Comparison of ENCODE assay signal across 8 cellular contexts in genomic region chr9:98255578-98256296, GRCh38. TPM values are rescaled to one million over a fixed set of nuclear protein-coding genes. Genes with fewer than 3 reads are reported as not detected.
DNase-seq lines count a peak whose midpoint lies in the region; ATAC-seq and TF ChIP-seq lines count a peak whose summit lies in the region.

Gene TBC1D2, minus strand, starts transcription at chr9:98255649. Its CDS starts 108 bp downstream, at chr9:98255541.

- TF ChIP-seq CTCF in VCaP (conservative IDR thresholded peaks at IDR 0.05): 0 out of 2 replicates have a peak, but pooled peaks have one; percentile 19
- peak in 2 of 3 donors; percentile 20 to 43 for TF ChIP-seq CTCF in breast epithelium (IDR thresholded peaks at IDR 0.05)

- H3K27me3 ChIP-seq in breast epithelium: no peaks in the 10 kb centered on the region
- no peaks in the 10 kb centered on the region for H3K27me3 ChIP-seq in skeletal muscle tissue (ENCODE audit: control insufficient read depth in 3 of 3, insufficient read depth in 3 of 3, low read length in 3 of 3)

- DNase-seq in AG08395 (ENCODE audit: low spot score) (peak; percentile 97), NCI-H2171 treated with DMSO at 0.1 percent for 48 hours (lab: John Stamatoyannopoulos, UW) (peak; percentile 95), breast epithelium (ENCODE audit: low spot score in 2 of 2) (peak; percentile 96 to 97)

- ATAC-seq in GM18873 (IDR thresholded peaks at IDR 0.05; ENCODE audit: low FRiP score, unreplicated experiment) (peak; percentile 79), HG03135 (IDR thresholded peaks at IDR 0.05; ENCODE audit: unreplicated experiment) (peak; percentile 85)

- H3K4me3 ChIP-seq in breast epithelium (peak within 1 kb of the TSS; percentile 74 to 91 (median 85)), iPS-18c (ENCODE audit: insufficient read depth, low read depth, low read length) (peak within 1 kb of the TSS; percentile 69), skeletal muscle tissue (ENCODE audit: low read length in 3 of 3) (peak within 1 kb of the TSS; percentile 94 to 99 (median 97))

- H3K4me1 ChIP-seq in breast epithelium (peaks cover 0 to 7% of the 10 kb centered on the region in 2 donors), skeletal muscle tissue (ENCODE audit: control insufficient read depth in 3 of 3, insufficient read depth in 3 of 3, low read length in 3 of 3) (peaks cover 5 to 24% (median 8%) of the 10 kb centered on the region in 3 donors)

- H3K36me3 ChIP-seq in breast epithelium (no peaks in the 10 kb centered on the region), skeletal muscle tissue (ENCODE audit: control insufficient read depth in 3 of 3, insufficient read depth in 3 of 3, low read length in 3 of 3) (peaks cover 0 to 4% (median 0%) of the 10 kb centered on the region in 3 donors)

- H3K9ac ChIP-seq in skeletal muscle tissue (ENCODE audit: low read depth in 1 of 3, low read length in 3 of 3): peak within 1 kb of the TSS; percentile 93 to 96 (median 93)

- H3K9me3 ChIP-seq in breast epithelium: no peaks in the 10 kb centered on the region
- no peaks in the 10 kb centered on the region for H3K9me3 ChIP-seq in iPS-18c (ENCODE audit: control insufficient read depth, insufficient read depth, low read length)
- H3K9me3 ChIP-seq in skeletal muscle tissue (ENCODE audit: control insufficient read depth in 3 of 3, low read length in 3 of 3): no peaks in the 10 kb centered on the region

- intact Hi-C loops in breast epithelium (cut with DNase I; ENCODE audit: low total_unique reads): loop anchor here (5.0 to 10.0 kb wide), 2 partner anchors 61 to 333 kb away; partner anchors contain the start of genes CORO2A and TRMO

- TF ChIP-seq POLR2A in breast epithelium (IDR thresholded peaks at IDR 0.05): no peak

- peak within 1 kb of the TSS; percentile 91 for H3K27ac ChIP-seq in VCaP
- peak within 1 kb of the TSS; percentile 95 to 96 for H3K27ac ChIP-seq in breast epithelium
- H3K27ac ChIP-seq in skeletal muscle tissue (ENCODE audit: low read depth, low read length): peak within 1 kb of the TSS; percentile 91

RNA-seq across cellular contexts. Expression of gene TBC1D2, which starts in this region (rescaled TPM):
- total RNA-seq in breast epithelium (10 to 100 TPM; 10.8 to 17.1 (median 13.6) TPM), skeletal muscle tissue (0.52 TPM)

Comparison
In these comparisons a context has a peak if more than half of its experiments do, and no peak if none do; other contexts are left out.
1. Peak in every context shown above with its lines: DNase-seq, ATAC-seq, H3K4me3 ChIP-seq and H3K27ac ChIP-seq.